ENCODE assay signal across 1 cellular context in genomic region chr7:43781726-43782607, GRCh38.
A peak's percentile ranks its signal among the peaks of the same experiment; 100 is the strongest.
TF ChIP-seq lines count a peak whose summit lies in the region.

No MANE protein-coding gene starts in this region.

TF ChIP-seq in HepG2, 621 proteins besides CTCF, POLR2A, EP300 and RAD21 (continued from another document and continues in another):
- TF ChIP-seq ZNF710 (CRISPR knock-in tag; IDR thresholded peaks at IDR 0.05; ENCODE audit: borderline replicate concordance) (peak; percentile 94), ZNF101 (CRISPR knock-in tag; IDR thresholded peaks at IDR 0.05; ENCODE audit: borderline replicate concordance, low read depth) (no peak), PPARG (CRISPR knock-in tag; conservative IDR thresholded peaks at IDR 0.05) (peak; percentile 7; the same call in 1 of the 2 replicates), IKZF5 (CRISPR knock-in tag; IDR thresholded peaks at IDR 0.05) (peak; percentile 93; the same call in 1 of the 2 replicates), ZNF318 (CRISPR knock-in tag; IDR thresholded peaks at IDR 0.05) (no peak), ZNF20 (CRISPR knock-in tag; IDR thresholded peaks at IDR 0.05) (no peak), ZNF670 (CRISPR knock-in tag; IDR thresholded peaks at IDR 0.05; ENCODE audit: borderline replicate concordance) (peak; percentile 79; the same call in 1 of the 2 replicates), DMAP1 (CRISPR knock-in tag; IDR thresholded peaks at IDR 0.05) (0 out of 2 replicates have a peak, but pooled peaks have one; percentile 64), HOXD1 (CRISPR knock-in tag; IDR thresholded peaks at IDR 0.05) (no peak), KLF12 (CRISPR knock-in tag; IDR thresholded peaks at IDR 0.05; ENCODE audit: borderline replicate concordance) (peak; percentile 47; the same call in 1 of the 2 replicates), ATF4 (CRISPR knock-in tag; IDR thresholded peaks at IDR 0.05) (peak in 1 of 2 experiments; percentile 18; a peak in 1 of 4 replicates), MLX (CRISPR knock-in tag; IDR thresholded peaks at IDR 0.05) (0 out of 2 replicates have a peak, but pooled peaks have one; percentile 43), GABPA (IDR thresholded peaks at IDR 0.05; ENCODE audit: low read depth, low read length) (no peak), GABPA (CRISPR knock-in tag; IDR thresholded peaks at IDR 0.05; ENCODE audit: low read depth) (peak; percentile 47; the same call in 1 of the 2 replicates), ZNF343 (CRISPR knock-in tag; IDR thresholded peaks at IDR 0.05) (peak; percentile 49; the same call in 1 of the 2 replicates), ZNF3 (CRISPR knock-in tag; IDR thresholded peaks at IDR 0.05) (peak; percentile 95), ZNF512 (CRISPR knock-in tag; IDR thresholded peaks at IDR 0.05) (no peak), DRAP1 (CRISPR knock-in tag; IDR thresholded peaks at IDR 0.05) (peak; percentile 19; the same call in 1 of the 2 replicates), ZFP90 (CRISPR knock-in tag; IDR thresholded peaks at IDR 0.05; ENCODE audit: borderline replicate concordance) (0 out of 2 replicates have a peak, but pooled peaks have one; percentile 5), HNF1A (IDR thresholded peaks at IDR 0.05; ENCODE audit: low read depth) (peak; percentile 55; the same call in 1 of the 2 replicates), HNF1A (CRISPR knock-in tag; IDR thresholded peaks at IDR 0.05; ENCODE audit: borderline replicate concordance) (no peak), GATA4 (IDR thresholded peaks at IDR 0.05; ENCODE audit: borderline replicate concordance, low read depth) (0 out of 2 replicates have a peak, but pooled peaks have one; percentile 29), JUND (CRISPR knock-in tag; IDR thresholded peaks at IDR 0.05) (no peak), SUZ12 (IDR thresholded peaks at IDR 0.05; ENCODE audit: low read depth, low read length) (no peak), ISX (CRISPR knock-in tag; conservative IDR thresholded peaks at IDR 0.05) (no peak), RARA (CRISPR knock-in tag; IDR thresholded peaks at IDR 0.05) (peak; percentile 79), NR2F6 (IDR thresholded peaks at IDR 0.05) (peak; percentile 56; the same call in 1 of the 2 replicates), NR2F6 (CRISPR knock-in tag; IDR thresholded peaks at IDR 0.05) (peak; percentile 72), STAT5B (CRISPR knock-in tag; IDR thresholded peaks at IDR 0.05) (no peak), ZNF484 (CRISPR knock-in tag; IDR thresholded peaks at IDR 0.05; ENCODE audit: borderline replicate concordance, low read depth) (no peak), SOX5 (CRISPR knock-in tag; IDR thresholded peaks at IDR 0.05; ENCODE audit: borderline replicate concordance) (peak; percentile 59; the same call in 1 of the 2 replicates), IRF2 (CRISPR knock-in tag; IDR thresholded peaks at IDR 0.05) (0 out of 2 replicates have a peak, but pooled peaks have one; percentile 24), HNRNPH1 (optimal IDR thresholded peaks at IDR 0.05; ENCODE audit: low read depth, low read length) (no peak), KDM6A (CRISPR knock-in tag; IDR thresholded peaks at IDR 0.05; ENCODE audit: low read depth) (peak; percentile 53; the same call in 1 of the 2 replicates), PHF21A (CRISPR knock-in tag; IDR thresholded peaks at IDR 0.05) (peak; percentile 84), TEAD3 (CRISPR knock-in tag; optimal IDR thresholded peaks at IDR 0.05; ENCODE audit: borderline replicate concordance) (peak; percentile 92), REPIN1 (CRISPR knock-in tag; IDR thresholded peaks at IDR 0.05; ENCODE audit: borderline replicate concordance, low read depth) (peak; percentile 72; the same call in 1 of the 2 replicates), CREM (IDR thresholded peaks at IDR 0.05) (peak; percentile 77), CREM (CRISPR knock-in tag; IDR thresholded peaks at IDR 0.05) (no peak), ZSCAN22 (CRISPR knock-in tag; IDR thresholded peaks at IDR 0.05) (0 out of 2 replicates have a peak, but pooled peaks have one; percentile 58)
